ENCODE assay signal across 18 cellular contexts in genomic region chrY:7039037-7039436, GRCh38.
DNase-seq lines count a peak whose midpoint lies in the region; ATAC-seq lines count a peak whose summit lies in the region.
"Had no signal": no experiment of that assay in that cellular context is flagged by ENCODE, and none has a peak within 500 bp of the region (broad histone marks: within the 10 kb centered on the region; RNA-seq: fewer than 3 reads in every experiment).

No MANE protein-coding gene starts in this region.

- DNase-seq in stimulated activated naive CD8-positive, alpha-beta T cell treated with anti-CD3 and anti-CD28 coated beads, Interleukin-15, amount 100 ng/mL, for 72 hours, result no peak
- DNase-seq in stimulated activated naive CD8-positive, alpha-beta T cell treated with anti-CD3 and anti-CD28 coated beads, Interleukin-15, Interleukin-2, amounts not matched to agents 100 U/mL and 50 U/mL, for 24 hours, result no peak
- no peak for DNase-seq in central memory CD8-positive, alpha-beta T cell (ENCODE audit: low spot score in 2 of 2)
- DNase-seq in renal cortical epithelial cell (ENCODE audit: low read depth) (peak; percentile 9), left colon (no peak), NCI-H1092 (lab: John Stamatoyannopoulos, UW) (no peak)
- DNase-seq in activated T-helper 1 cell treated with anti-CD3 and anti-CD28 coated beads, Interleukin-12 subunit alpha, Interleukin-12 subunit beta, Interleukin-2, Interleukin-4 antibody, amounts not matched to agents 30 ng/mL and 10 ng/mL and 1 ng/mL, durations not matched to agents 14 hours and 24 hours and 36 hours (ENCODE audit: low spot score), result no peak
- DNase-seq: CD4-positive, alpha-beta T cell; CD8-positive, alpha-beta memory T cell; DMS 273 treated with DMSO at 0.1 percent for 48 hours; DMS79; EL; GDM1; H9 had no signal

- intact Hi-C loops in activated T-helper 1 cell treated with anti-CD3 and anti-CD28 coated beads, Interleukin-12 subunit alpha, Interleukin-12 subunit beta, Interleukin-2, Interleukin-4 antibody, amounts not matched to agents 30 ng/mL and 10 ng/mL and 1 ng/mL, durations not matched to agents 14 hours and 24 hours and 36 hours (cut with micrococcal nuclease), result no loop called here
- intact Hi-C loops in left colon (cut with DNase I, micrococcal nuclease), result no loop called here

- no peak overlapping the region for H3K27ac Mint-ChIP-seq in stimulated activated naive CD8-positive, alpha-beta T cell treated with anti-CD3 and anti-CD28 coated beads, Interleukin-15, amount 100 ng/mL, for 72 hours
- H3K27ac Mint-ChIP-seq in central memory CD8-positive, alpha-beta T cell (ENCODE audit: low read depth), result peak overlapping the region; percentile 2
- H3K27ac Mint-ChIP-seq in activated T-helper 1 cell treated with anti-CD3 and anti-CD28 coated beads, Interleukin-12 subunit alpha, Interleukin-12 subunit beta, Interleukin-2, Interleukin-4 antibody, amounts not matched to agents 30 ng/mL and 10 ng/mL and 1 ng/mL, durations not matched to agents 14 hours and 24 hours and 36 hours, result no peak overlapping the region
- H3K27ac Mint-ChIP-seq: B cell; CD4-positive, alpha-beta T cell; GM23338; H9 had no signal

- peak; percentile 54 for ATAC-seq in stimulated activated naive CD8-positive, alpha-beta T cell treated with anti-CD3 and anti-CD28 coated beads, Interleukin-15, amount 100 ng/mL, for 72 hours
- ATAC-seq in stimulated activated naive CD8-positive, alpha-beta T cell treated with anti-CD3 and anti-CD28 coated beads, Interleukin-15, Interleukin-2, amounts not matched to agents 100 U/mL and 50 U/mL, for 24 hours, result no peak
- no peak for ATAC-seq in central memory CD8-positive, alpha-beta T cell (replicated peaks; ENCODE audit: extremely low read depth, poor library complexity, severe bottlenecking)
- no peak for ATAC-seq in left colon
- ATAC-seq: GM12878, GM23338, HCT116 had no signal

- H3K27me3 Mint-ChIP-seq in stimulated activated naive CD8-positive, alpha-beta T cell treated with anti-CD3 and anti-CD28 coated beads, Interleukin-15, amount 100 ng/mL, for 72 hours, result no peaks in the 10 kb centered on the region
- no peaks in the 10 kb centered on the region for H3K27me3 Mint-ChIP-seq in central memory CD8-positive, alpha-beta T cell
- no peaks in the 10 kb centered on the region for H3K27me3 Mint-ChIP-seq in activated T-helper 1 cell treated with anti-CD3 and anti-CD28 coated beads, Interleukin-12 subunit alpha, Interleukin-12 subunit beta, Interleukin-2, Interleukin-4 antibody, amounts not matched to agents 30 ng/mL and 10 ng/mL and 1 ng/mL, durations not matched to agents 14 hours and 24 hours and 36 hours (ENCODE audit: insufficient read depth)
- H3K27me3 Mint-ChIP-seq: B cell; CD4-positive, alpha-beta T cell; CD8-positive, alpha-beta memory T cell had no signal

- H3K4me1 Mint-ChIP-seq in stimulated activated naive CD8-positive, alpha-beta T cell treated with anti-CD3 and anti-CD28 coated beads, Interleukin-15, amount 100 ng/mL, for 72 hours, result no peaks in the 10 kb centered on the region
- H3K4me1 Mint-ChIP-seq in central memory CD8-positive, alpha-beta T cell, result peaks cover 57% of the 10 kb centered on the region
- H3K4me1 Mint-ChIP-seq in activated T-helper 1 cell treated with anti-CD3 and anti-CD28 coated beads, Interleukin-12 subunit alpha, Interleukin-12 subunit beta, Interleukin-2, Interleukin-4 antibody, amounts not matched to agents 30 ng/mL and 10 ng/mL and 1 ng/mL, durations not matched to agents 14 hours and 24 hours and 36 hours (ENCODE audit: low read depth), result no peaks in the 10 kb centered on the region
- H3K4me1 Mint-ChIP-seq: B cell, GM23338, H9 had no signal

- peaks cover 4% of the 10 kb centered on the region for H3K36me3 Mint-ChIP-seq in central memory CD8-positive, alpha-beta T cell (ENCODE audit: insufficient read depth)
- no peaks in the 10 kb centered on the region for H3K36me3 Mint-ChIP-seq in activated T-helper 1 cell treated with anti-CD3 and anti-CD28 coated beads, Interleukin-12 subunit alpha, Interleukin-12 subunit beta, Interleukin-2, Interleukin-4 antibody, amounts not matched to agents 30 ng/mL and 10 ng/mL and 1 ng/mL, durations not matched to agents 14 hours and 24 hours and 36 hours (ENCODE audit: low read depth)
- H3K36me3 Mint-ChIP-seq: CD8-positive, alpha-beta memory T cell had no signal

- H3K4me3 Mint-ChIP-seq in stimulated activated naive CD8-positive, alpha-beta T cell treated with anti-CD3 and anti-CD28 coated beads, Interleukin-15, amount 100 ng/mL, for 72 hours, result no peak overlapping the region
- peak overlapping the region; percentile 8 for H3K4me3 Mint-ChIP-seq in central memory CD8-positive, alpha-beta T cell
- H3K4me3 Mint-ChIP-seq in activated T-helper 1 cell treated with anti-CD3 and anti-CD28 coated beads, Interleukin-12 subunit alpha, Interleukin-12 subunit beta, Interleukin-2, Interleukin-4 antibody, amounts not matched to agents 30 ng/mL and 10 ng/mL and 1 ng/mL, durations not matched to agents 14 hours and 24 hours and 36 hours, result no peak overlapping the region
- H3K4me3 Mint-ChIP-seq: B cell; CD4-positive, alpha-beta T cell; CD8-positive, alpha-beta memory T cell; GM23338; H9 had no signal

- H3K9me3 Mint-ChIP-seq in stimulated activated naive CD8-positive, alpha-beta T cell treated with anti-CD3 and anti-CD28 coated beads, Interleukin-15, amount 100 ng/mL, for 72 hours, result no peaks in the 10 kb centered on the region
- no peaks in the 10 kb centered on the region for H3K9me3 Mint-ChIP-seq in central memory CD8-positive, alpha-beta T cell
- no peaks in the 10 kb centered on the region for H3K9me3 Mint-ChIP-seq in activated T-helper 1 cell treated with anti-CD3 and anti-CD28 coated beads, Interleukin-12 subunit alpha, Interleukin-12 subunit beta, Interleukin-2, Interleukin-4 antibody, amounts not matched to agents 30 ng/mL and 10 ng/mL and 1 ng/mL, durations not matched to agents 14 hours and 24 hours and 36 hours
- H3K9me3 Mint-ChIP-seq: CD4-positive, alpha-beta T cell; CD8-positive, alpha-beta memory T cell; GM23338; H9 had no signal
